2 cellular contexts compared by ENCODE assay signal in the genomic region with DNA sequence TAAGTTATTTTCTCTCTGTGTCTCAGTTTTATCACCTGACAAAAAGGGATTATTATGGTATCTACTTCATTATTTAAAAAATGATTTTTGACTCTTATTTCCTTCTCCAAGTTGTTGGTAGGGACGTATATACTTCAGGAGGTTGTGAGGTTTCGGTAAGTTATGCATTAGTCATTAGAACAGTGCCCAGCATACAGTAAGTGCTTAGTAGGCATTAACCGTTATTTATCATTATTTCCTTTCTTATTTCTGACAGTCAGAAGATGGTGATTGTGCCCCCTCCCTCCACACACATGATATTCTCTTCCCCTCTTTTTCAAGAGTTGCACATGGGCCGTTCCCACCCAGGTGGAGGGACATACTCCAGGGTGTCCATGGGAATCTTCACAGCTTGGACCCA.
TF ChIP-seq lines count a peak whose summit lies in the region.

No MANE protein-coding gene starts in this region.

TF ChIP-seq in IMR-90, 13 proteins besides CTCF, POLR2A, EP300 and RAD21 (continued from another document):
- TF ChIP-seq MXI1 (IDR thresholded peaks at IDR 0.05; ENCODE audit: borderline replicate concordance, low read depth, low read length) (no peak), CEBPB (IDR thresholded peaks at IDR 0.05; ENCODE audit: low read depth, low read length) (no peak)

TF ChIP-seq in SK-N-SH treated with all-trans-retinoic acid at 6 μM for 48 hours, 23 proteins besides CTCF, POLR2A, EP300 and RAD21:
- TF ChIP-seq CREB5 (CRISPR knock-in tag; IDR thresholded peaks at IDR 0.05; ENCODE audit: low read depth), result no peak
- no peak for TF ChIP-seq OSR1 (CRISPR knock-in tag; IDR thresholded peaks at IDR 0.05)
